1 cellular context compared by ENCODE assay signal in genomic region chr3:42077785-42078184, GRCh38.
TF ChIP-seq lines count a peak whose summit lies in the region.

No MANE protein-coding gene starts in this region.

TF ChIP-seq in WTC11, 78 proteins besides CTCF, POLR2A, EP300 and RAD21 (continued from another document):
- TF ChIP-seq JUN (CRISPR knock-in tag; IDR thresholded peaks at IDR 0.05) = no peak
- TF ChIP-seq OVOL2 (CRISPR knock-in tag; IDR thresholded peaks at IDR 0.05; ENCODE audit: borderline replicate concordance) = no peak
